In the genomic region with DNA sequence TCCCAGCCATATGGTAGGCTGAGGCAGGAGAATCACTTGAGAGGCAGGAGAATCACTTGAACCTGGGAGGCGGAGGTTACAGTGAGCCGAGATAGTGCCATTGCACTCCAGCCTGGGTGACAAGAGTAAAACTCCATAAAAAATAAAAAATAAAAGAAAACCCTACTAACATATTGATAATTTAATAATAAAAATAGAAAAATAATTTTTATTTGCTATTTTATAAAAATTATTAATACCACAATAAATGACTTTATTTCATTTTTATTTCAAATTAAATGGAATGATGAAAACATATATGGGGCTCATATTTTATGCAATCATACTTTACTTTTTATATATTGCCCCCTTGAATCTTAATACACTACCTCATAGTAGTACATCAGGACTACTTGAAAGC, we compare ENCODE assay signal across 32 cellular contexts.
"Had no signal": no experiment of that assay in that cellular context is flagged by ENCODE, and none has a peak within 500 bp of the region (broad histone marks: within the 10 kb centered on the region; RNA-seq: fewer than 3 reads in every experiment).

No MANE protein-coding gene starts in this region.

- H3K9me3 Mint-ChIP-seq: activated CD4-positive, alpha-beta memory T cell treated with anti-CD3 and anti-CD28 coated beads for 36 hours; activated CD4-positive, alpha-beta T cell treated with anti-CD3 and anti-CD28 coated beads, Interleukin-2, amount 10 ng/mL, durations not matched to agents 24 days and 14 days; activated naive CD4-positive, alpha-beta T cell treated with anti-CD3 and anti-CD28 coated beads for 36 hours; activated naive CD4-positive, alpha-beta T cell treated with anti-CD3 and anti-CD28 coated beads, Interleukin-2, amount 50 U/mL, for 24 hours; activated naive CD8-positive, alpha-beta T cell treated with anti-CD3 and anti-CD28 coated beads for 36 hours; activated naive CD8-positive, alpha-beta T cell treated with anti-CD3 and anti-CD28 coated beads, Interleukin-2, amount 50 U/mL, for 24 hours; activated T-helper 1 cell treated with anti-CD3 and anti-CD28 coated beads, Interleukin-12 subunit alpha, Interleukin-12 subunit beta, Interleukin-2, Interleukin-4 antibody, amounts not matched to agents 30 ng/mL and 10 ng/mL and 1 ng/mL, durations not matched to agents 14 hours and 24 hours and 36 hours; activated T-helper 2 cell treated with anti-CD3 and anti-CD28 coated beads, Interferon-gamma antibody, Interleukin-2, Interleukin-4, amounts not matched to agents 10 μg/mL and 5 μg/mL and 100 μg/mL, durations not matched to agents 14 hours and 24 hours and 36 hours; effector memory CD8-positive, alpha-beta T cell had no signal

- H3K27ac Mint-ChIP-seq: activated CD4-positive, alpha-beta memory T cell treated with anti-CD3 and anti-CD28 coated beads for 36 hours; activated CD4-positive, alpha-beta T cell treated with anti-CD3 and anti-CD28 coated beads for 36 hours; activated CD4-positive, alpha-beta T cell treated with anti-CD3 and anti-CD28 coated beads, Interleukin-2, amount 10 ng/mL, durations not matched to agents 24 days and 14 days; activated CD8-positive, alpha-beta memory T cell treated with anti-CD3 and anti-CD28 coated beads, Interleukin-2, amount 10 ng/mL, durations not matched to agents 7 days and 5 days; activated CD8-positive, alpha-beta T cell treated with anti-CD3 and anti-CD28 coated beads, Interleukin-2, amount 10 ng/mL, durations not matched to agents 7 days and 5 days; activated naive CD4-positive, alpha-beta T cell treated with anti-CD3 and anti-CD28 coated beads for 36 hours; activated naive CD4-positive, alpha-beta T cell treated with anti-CD3 and anti-CD28 coated beads, Interleukin-2, amount 50 U/mL, for 24 hours; activated naive CD8-positive, alpha-beta T cell treated with anti-CD3 and anti-CD28 coated beads for 36 hours; activated naive CD8-positive, alpha-beta T cell treated with anti-CD3 and anti-CD28 coated beads, Interleukin-2, amount 50 U/mL, for 24 hours; activated T-helper 1 cell treated with anti-CD3 and anti-CD28 coated beads, Interleukin-12 subunit alpha, Interleukin-12 subunit beta, Interleukin-2, Interleukin-4 antibody, amounts not matched to agents 30 ng/mL and 10 ng/mL and 1 ng/mL, durations not matched to agents 14 hours and 24 hours and 36 hours; activated T-helper 2 cell treated with anti-CD3 and anti-CD28 coated beads, Interferon-gamma antibody, Interleukin-2, Interleukin-4, amounts not matched to agents 10 μg/mL and 5 μg/mL and 100 μg/mL, durations not matched to agents 14 hours and 24 hours and 36 hours; effector memory CD8-positive, alpha-beta T cell had no signal

- H3K36me3 Mint-ChIP-seq: activated CD8-positive, alpha-beta memory T cell treated with anti-CD3 and anti-CD28 coated beads, Interleukin-2, amount 10 ng/mL, durations not matched to agents 7 days and 5 days had no signal

- H3K4me3 ChIP-seq: adrenal gland, body of pancreas had no signal

- H3K4me1 Mint-ChIP-seq: activated CD4-positive, alpha-beta T cell treated with anti-CD3 and anti-CD28 coated beads for 36 hours; activated CD4-positive, alpha-beta T cell treated with anti-CD3 and anti-CD28 coated beads, Interleukin-2, amount 10 ng/mL, durations not matched to agents 24 days and 14 days; activated naive CD4-positive, alpha-beta T cell treated with anti-CD3 and anti-CD28 coated beads, Interleukin-2, amount 50 U/mL, for 24 hours had no signal

- ATAC-seq: activated CD4-positive, alpha-beta T cell treated with anti-CD3 and anti-CD28 coated beads for 36 hours; activated CD8-positive, alpha-beta memory T cell treated with anti-CD3 and anti-CD28 coated beads, Interleukin-2, amount 10 ng/mL, durations not matched to agents 7 days and 5 days; activated CD8-positive, alpha-beta T cell treated with anti-CD3 and anti-CD28 coated beads, Interleukin-2, amount 10 ng/mL, durations not matched to agents 7 days and 5 days; activated naive CD8-positive, alpha-beta T cell treated with anti-CD3 and anti-CD28 coated beads, Interleukin-2, amount 50 U/mL, for 24 hours; body of pancreas; effector memory CD8-positive, alpha-beta T cell; esophagus mucosa; foreskin keratinocyte had no signal

- H3K27me3 Mint-ChIP-seq: activated CD4-positive, alpha-beta memory T cell treated with anti-CD3 and anti-CD28 coated beads for 36 hours; activated CD4-positive, alpha-beta T cell treated with anti-CD3 and anti-CD28 coated beads for 36 hours; activated CD4-positive, alpha-beta T cell treated with anti-CD3 and anti-CD28 coated beads, Interleukin-2, amount 10 ng/mL, durations not matched to agents 24 days and 14 days; activated CD8-positive, alpha-beta memory T cell treated with anti-CD3 and anti-CD28 coated beads, Interleukin-2, amount 10 ng/mL, durations not matched to agents 7 days and 5 days; activated naive CD4-positive, alpha-beta T cell treated with anti-CD3 and anti-CD28 coated beads, Interleukin-2, amount 50 U/mL, for 24 hours; activated naive CD8-positive, alpha-beta T cell treated with anti-CD3 and anti-CD28 coated beads for 36 hours; activated naive CD8-positive, alpha-beta T cell treated with anti-CD3 and anti-CD28 coated beads, Interleukin-2, amount 50 U/mL, for 24 hours; effector memory CD8-positive, alpha-beta T cell had no signal

- H3K27me3 ChIP-seq: adrenal gland, body of pancreas, foreskin keratinocyte had no signal

- H3K36me3 ChIP-seq: adrenal gland, WERI-Rb-1 had no signal

- H3K27ac ChIP-seq: adrenal gland, body of pancreas, foreskin keratinocyte, WERI-Rb-1 had no signal

- FAIRE-seq: colon had no signal

- H3K4me3 Mint-ChIP-seq: activated CD4-positive, alpha-beta memory T cell treated with anti-CD3 and anti-CD28 coated beads for 36 hours; activated CD4-positive, alpha-beta T cell treated with anti-CD3 and anti-CD28 coated beads for 36 hours; activated CD4-positive, alpha-beta T cell treated with anti-CD3 and anti-CD28 coated beads, Interleukin-2, amount 10 ng/mL, durations not matched to agents 24 days and 14 days; activated CD8-positive, alpha-beta memory T cell treated with anti-CD3 and anti-CD28 coated beads, Interleukin-2, amount 10 ng/mL, durations not matched to agents 7 days and 5 days; activated CD8-positive, alpha-beta T cell treated with anti-CD3 and anti-CD28 coated beads, Interleukin-2, amount 10 ng/mL, durations not matched to agents 7 days and 5 days; activated naive CD4-positive, alpha-beta T cell treated with anti-CD3 and anti-CD28 coated beads for 36 hours; activated naive CD4-positive, alpha-beta T cell treated with anti-CD3 and anti-CD28 coated beads, Interleukin-2, amount 50 U/mL, for 24 hours; activated naive CD8-positive, alpha-beta T cell treated with anti-CD3 and anti-CD28 coated beads for 36 hours; activated naive CD8-positive, alpha-beta T cell treated with anti-CD3 and anti-CD28 coated beads, Interleukin-2, amount 50 U/mL, for 24 hours; activated T-helper 1 cell treated with anti-CD3 and anti-CD28 coated beads, Interleukin-12 subunit alpha, Interleukin-12 subunit beta, Interleukin-2, Interleukin-4 antibody, amounts not matched to agents 30 ng/mL and 10 ng/mL and 1 ng/mL, durations not matched to agents 14 hours and 24 hours and 36 hours; effector memory CD8-positive, alpha-beta T cell had no signal

- H3K4me1 ChIP-seq: adrenal gland, body of pancreas, foreskin keratinocyte had no signal

- DNase-seq: activated CD4-positive, alpha-beta memory T cell treated with anti-CD3 and anti-CD28 coated beads for 36 hours; activated CD4-positive, alpha-beta T cell treated with anti-CD3 and anti-CD28 coated beads for 36 hours; activated CD4-positive, alpha-beta T cell treated with anti-CD3 and anti-CD28 coated beads, Interleukin-2, amount 10 ng/mL, durations not matched to agents 24 days and 14 days; activated CD4-positive, CD25-positive, alpha-beta regulatory T cell; activated CD4-positive, CD25-positive, alpha-beta regulatory T cell treated with anti-CD3 and anti-CD28 coated beads, Interleukin-2, amount 50 U/mL, for 72 hours; activated CD8-positive, alpha-beta memory T cell treated with anti-CD3 and anti-CD28 coated beads, Interleukin-2, amount 10 ng/mL, durations not matched to agents 7 days and 5 days; activated CD8-positive, alpha-beta memory T cell treated with anti-CD3 and anti-CD28 coated beads, Interleukin-2, amount 50 U/mL, for 4 hours; activated CD8-positive, alpha-beta T cell treated with anti-CD3 and anti-CD28 coated beads, Interleukin-2, amount 10 ng/mL, durations not matched to agents 7 days and 5 days; activated effector memory CD4-positive, alpha-beta T cell treated with anti-CD3 and anti-CD28 coated beads, Interleukin-2, amount 50 U/mL, for 16 hours; activated naive CD4-positive, alpha-beta T cell treated with anti-CD3 and anti-CD28 coated beads for 36 hours; activated naive CD8-positive, alpha-beta T cell treated with anti-CD3 and anti-CD28 coated beads for 36 hours; activated naive CD8-positive, alpha-beta T cell treated with anti-CD3 and anti-CD28 coated beads, Interleukin-2, amount 50 U/mL, for 24 hours; activated T-cell treated with anti-CD3 and anti-CD28 coated beads, Interleukin-2, amount 50 U/mL, for 1 hour; activated T-cell treated with anti-CD3 and anti-CD28 coated beads, Interleukin-2, amount 50 U/mL, for 48 hours; adrenal gland; amygdala; aorta; body of pancreas; caudate nucleus; cortex of kidney; dermis blood vessel endothelial cell; effector CD4-positive, alpha-beta T cell; effector memory CD8-positive, alpha-beta T cell; foreskin keratinocyte; head of caudate nucleus; T-helper 2 cell; WERI-Rb-1 had no signal

- H3K9me3 ChIP-seq: adrenal gland, body of pancreas had no signal
